ENCODE assay signal across 1 cellular context in the genomic region with DNA sequence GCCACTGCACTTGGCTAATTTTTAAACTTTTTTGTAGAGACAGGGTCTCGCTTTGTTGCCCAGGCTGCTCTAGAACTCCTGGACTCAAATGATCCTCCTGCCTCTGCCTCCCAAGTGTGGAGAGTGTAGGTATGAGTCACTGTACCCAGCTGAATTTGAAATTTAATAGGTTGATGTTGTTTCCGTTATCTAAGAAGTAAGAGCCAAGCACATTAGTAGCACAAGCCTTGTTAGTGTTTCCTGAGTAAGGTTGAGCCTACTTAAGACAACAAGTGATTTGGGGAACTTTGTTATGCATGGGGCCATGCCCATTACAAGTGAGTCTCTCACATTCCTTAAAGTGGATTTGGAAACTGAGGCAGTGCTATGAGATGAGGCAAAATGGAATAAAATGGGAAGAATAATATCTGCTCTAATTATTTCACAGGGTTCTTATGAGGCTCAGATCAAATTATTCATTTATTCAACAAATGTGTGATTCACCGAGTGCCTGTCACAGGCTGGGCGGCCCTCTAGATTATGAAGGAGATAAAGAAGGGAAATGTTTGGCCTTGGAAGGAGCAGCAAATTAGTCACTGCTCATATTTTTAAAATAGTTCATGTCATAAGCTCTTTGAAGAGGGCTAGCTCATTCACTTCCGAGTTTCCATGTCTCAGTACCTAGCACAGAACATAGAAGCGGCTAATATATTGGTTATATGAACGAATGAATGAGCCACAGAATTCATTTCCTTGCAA.
TF ChIP-seq lines count a peak whose summit lies in the region.

No MANE protein-coding gene starts in this region.

TF ChIP-seq in SK-N-SH, 30 proteins besides CTCF, POLR2A, EP300 and RAD21 (continued from another document):
- TF ChIP-seq, protein P1, sequence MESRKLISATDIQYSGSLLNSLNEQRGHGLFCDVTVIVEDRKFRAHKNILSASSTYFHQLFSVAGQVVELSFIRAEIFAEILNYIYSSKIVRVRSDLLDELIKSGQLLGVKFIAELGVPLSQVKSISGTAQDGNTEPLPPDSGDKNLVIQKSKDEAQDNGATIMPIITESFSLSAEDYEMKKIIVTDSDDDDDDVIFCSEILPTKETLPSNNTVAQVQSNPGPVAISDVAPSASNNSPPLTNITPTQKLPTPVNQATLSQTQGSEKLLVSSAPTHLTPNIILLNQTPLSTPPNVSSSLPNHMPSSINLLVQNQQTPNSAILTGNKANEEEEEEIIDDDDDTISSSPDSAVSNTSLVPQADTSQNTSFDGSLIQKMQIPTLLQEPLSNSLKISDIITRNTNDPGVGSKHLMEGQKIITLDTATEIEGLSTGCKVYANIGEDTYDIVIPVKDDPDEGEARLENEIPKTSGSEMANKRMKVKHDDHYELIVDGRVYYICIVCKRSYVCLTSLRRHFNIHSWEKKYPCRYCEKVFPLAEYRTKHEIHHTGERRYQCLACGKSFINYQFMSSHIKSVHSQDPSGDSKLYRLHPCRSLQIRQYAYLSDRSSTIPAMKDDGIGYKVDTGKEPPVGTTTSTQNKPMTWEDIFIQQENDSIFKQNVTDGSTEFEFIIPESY (IDR thresholded peaks at IDR 0.05; ENCODE audit: borderline replicate concordance, low read depth), result 0 out of 2 replicates have a peak, but pooled peaks have one; percentile 15
- no peak for TF ChIP-seq MXI1 (IDR thresholded peaks at IDR 0.05; ENCODE audit: low read depth, low read length)
- TF ChIP-seq TEAD4 (IDR thresholded peaks at IDR 0.05; ENCODE audit: borderline replicate concordance, insufficient read depth), result peak; percentile 27; the same call in 1 of the 2 replicates
- TF ChIP-seq GATA2 (CRISPR knock-in tag; IDR thresholded peaks at IDR 0.05), result no peak
- TF ChIP-seq ELF1 (IDR thresholded peaks at IDR 0.05), result no peak
- TF ChIP-seq TCF12 (IDR thresholded peaks at IDR 0.05), result peak; percentile 76
- TF ChIP-seq CHD2 (IDR thresholded peaks at IDR 0.05; ENCODE audit: low read length, partially characterized antibody), result no peak
- no peak for TF ChIP-seq SIN3A (IDR thresholded peaks at IDR 0.05; ENCODE audit: borderline replicate concordance, low read depth, low read length)
- TF ChIP-seq FOSL2 (IDR thresholded peaks at IDR 0.05; ENCODE audit: borderline replicate concordance, low read depth), result peak; percentile 83
- TF ChIP-seq FOXJ3 (CRISPR knock-in tag; IDR thresholded peaks at IDR 0.05), result no peak
- TF ChIP-seq, protein P2, sequence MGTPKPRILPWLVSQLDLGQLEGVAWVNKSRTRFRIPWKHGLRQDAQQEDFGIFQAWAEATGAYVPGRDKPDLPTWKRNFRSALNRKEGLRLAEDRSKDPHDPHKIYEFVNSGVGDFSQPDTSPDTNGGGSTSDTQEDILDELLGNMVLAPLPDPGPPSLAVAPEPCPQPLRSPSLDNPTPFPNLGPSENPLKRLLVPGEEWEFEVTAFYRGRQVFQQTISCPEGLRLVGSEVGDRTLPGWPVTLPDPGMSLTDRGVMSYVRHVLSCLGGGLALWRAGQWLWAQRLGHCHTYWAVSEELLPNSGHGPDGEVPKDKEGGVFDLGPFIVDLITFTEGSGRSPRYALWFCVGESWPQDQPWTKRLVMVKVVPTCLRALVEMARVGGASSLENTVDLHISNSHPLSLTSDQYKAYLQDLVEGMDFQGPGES (IDR thresholded peaks at IDR 0.05; ENCODE audit: low read depth, low read length), result no peak
- no peak for TF ChIP-seq RFX5 (IDR thresholded peaks at IDR 0.05; ENCODE audit: low read length)
- TF ChIP-seq GABPA (IDR thresholded peaks at IDR 0.05; ENCODE audit: low read depth), result no peak
- TF ChIP-seq, protein P3, sequence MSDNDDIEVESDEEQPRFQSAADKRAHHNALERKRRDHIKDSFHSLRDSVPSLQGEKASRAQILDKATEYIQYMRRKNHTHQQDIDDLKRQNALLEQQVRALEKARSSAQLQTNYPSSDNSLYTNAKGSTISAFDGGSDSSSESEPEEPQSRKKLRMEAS (IDR thresholded peaks at IDR 0.05; ENCODE audit: low read depth), result no peak; the same call in 1 of the 2 replicates
- no peak; the same call in 1 of the 2 replicates for TF ChIP-seq RXRA (IDR thresholded peaks at IDR 0.05; ENCODE audit: borderline replicate concordance, low read depth)
- TF ChIP-seq, protein P4, sequence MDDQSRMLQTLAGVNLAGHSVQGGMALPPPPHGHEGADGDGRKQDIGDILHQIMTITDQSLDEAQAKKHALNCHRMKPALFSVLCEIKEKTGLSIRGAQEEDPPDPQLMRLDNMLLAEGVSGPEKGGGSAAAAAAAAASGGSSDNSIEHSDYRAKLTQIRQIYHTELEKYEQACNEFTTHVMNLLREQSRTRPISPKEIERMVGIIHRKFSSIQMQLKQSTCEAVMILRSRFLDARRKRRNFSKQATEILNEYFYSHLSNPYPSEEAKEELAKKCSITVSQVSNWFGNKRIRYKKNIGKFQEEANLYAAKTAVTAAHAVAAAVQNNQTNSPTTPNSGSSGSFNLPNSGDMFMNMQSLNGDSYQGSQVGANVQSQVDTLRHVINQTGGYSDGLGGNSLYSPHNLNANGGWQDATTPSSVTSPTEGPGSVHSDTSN (IDR thresholded peaks at IDR 0.05), result peak; percentile 86
